8 cellular contexts compared by ENCODE assay signal in the genomic region with DNA sequence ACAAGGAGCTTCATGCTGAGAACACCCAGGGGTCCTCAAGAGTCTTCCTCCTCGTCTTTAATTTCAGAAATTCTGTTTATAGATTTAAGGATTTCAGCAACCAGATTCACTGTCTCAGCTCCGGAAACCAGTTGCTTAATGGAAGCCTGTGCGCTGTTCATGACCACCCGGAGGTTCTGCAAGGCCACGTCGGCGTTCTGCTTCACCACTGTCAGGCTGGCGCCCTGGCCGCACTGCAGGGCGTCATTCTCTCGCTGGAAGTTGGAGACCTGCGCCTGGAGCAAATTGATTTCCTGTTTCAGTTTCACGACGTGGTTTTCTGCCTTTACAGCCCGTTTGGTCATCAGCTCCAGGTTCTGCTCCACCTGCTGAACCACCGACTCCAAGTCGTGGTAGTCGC. TPM values are rescaled to one million over a fixed set of nuclear protein-coding genes. Genes with fewer than 3 reads are reported as not detected.
"Had no signal": no experiment of that assay in that cellular context is flagged by ENCODE, and none has a peak within 500 bp of the region (broad histone marks: within the 10 kb centered on the region; RNA-seq: fewer than 3 reads in every experiment).

No MANE protein-coding gene starts in this region.

RNA-seq across cellular contexts. Expression of a gene that starts 23.0 kb away (rescaled TPM):
- total RNA-seq: kidney epithelial cell, left ventricle myocardium inferior, mononuclear cell, natural killer cell, ovary, pulmonary artery endothelial cell, renal cortical epithelial cell, ureter had no signal
